In genomic region chr17:83194761-83195329, GRCh38 we compare ENCODE assay signal across 10 cellular contexts.
DNase-seq lines count a peak whose midpoint lies in the region; ATAC-seq and TF ChIP-seq lines count a peak whose summit lies in the region.
"Had no signal": no experiment of that assay in that cellular context is flagged by ENCODE, and none has a peak within 500 bp of the region (broad histone marks: within the 10 kb centered on the region; RNA-seq: fewer than 3 reads in every experiment).

No MANE protein-coding gene starts in this region.

- TF ChIP-seq CTCF in RWPE1 (conservative IDR thresholded peaks at IDR 0.05; ENCODE audit: low read depth) = no peak
- no peak for TF ChIP-seq CTCF in fibroblast of mammary gland (conservative IDR thresholded peaks at IDR 0.05; ENCODE audit: control insufficient read depth, insufficient read depth, low read depth, low read length)
- no peak for TF ChIP-seq CTCF in psoas muscle (IDR thresholded peaks at IDR 0.05)

- H3K4me3 ChIP-seq in fibroblast of mammary gland (ENCODE audit: control insufficient read depth, low read depth, low read length) (no peak overlapping the region), psoas muscle (no peak overlapping the region)

- H3K27ac ChIP-seq in RWPE1 = peak overlapping the region; percentile 95
- H3K27ac ChIP-seq in psoas muscle = no peak overlapping the region
- H3K27ac ChIP-seq: parathyroid adenoma had no signal

- H3K4me1 ChIP-seq in psoas muscle = peaks cover 20% of the 10 kb centered on the region

- CTCF ChIA-PET in RWPE1 (lab: Yijun Ruan, JAX) = no interaction called here

- peak; percentile 48 for DNase-seq in CD1c-positive myeloid dendritic cell (ENCODE audit: extremely low spot score)
- no peak for DNase-seq in RWPE1 (ENCODE audit: low spot score)
- peak; percentile 52 for DNase-seq in fibroblast of mammary gland (ENCODE audit: low read depth)
- DNase-seq in psoas muscle = peak; percentile 29 to 57
- DNase-seq in T-helper 1 cell = no peak
- no peak for DNase-seq in pons (ENCODE audit: low spot score)
- DNase-seq in DMS153 treated with DMSO at 0.1 percent for 48 hours (lab: John Stamatoyannopoulos, UW; ENCODE audit: unreplicated experiment) = no peak
- DNase-seq in anterior cingulate cortex (lab: John Stamatoyannopoulos, UW) = no peak
- DNase-seq: NCI-H1105 treated with DMSO at 0.1 percent for 48 hours had no signal

- intact Hi-C loops in psoas muscle (cut with DNase I) = no loop called here

- POLR2A ChIA-PET in RWPE1 (lab: Yijun Ruan, JAX; ENCODE audit: low non-redundant PET) = no interaction called here

- no peak for ATAC-seq in psoas muscle

- peaks cover 0 to 8% (median 2%) of the 10 kb centered on the region in 3 donors for H3K27me3 ChIP-seq in psoas muscle (ENCODE audit: insufficient read depth in 3 of 3, low read length in 2 of 3)

- no peaks in the 10 kb centered on the region for H3K9me3 ChIP-seq in psoas muscle

- no peaks in the 10 kb centered on the region for H3K36me3 ChIP-seq in psoas muscle (ENCODE audit: insufficient read depth in 1 of 2, low read depth in 1 of 2)

- WGBS in psoas muscle, 3 donors = 88 to 92% (median 91%) methylated on average over 24 of the region's 24 CpGs

Comparison
In these comparisons a context has a peak if more than half of its experiments do, and no peak if none do; other contexts are left out.
1. DNase-seq: peak in CD1c-positive myeloid dendritic cell (single experiment), fibroblast of mammary gland (single experiment) and psoas muscle (2 of 2); none in RWPE1 (single experiment), T-helper 1 cell (0 of 5), pons (single experiment), DMS153 treated with DMSO at 0.1 percent for 48 hours (single experiment) and anterior cingulate cortex (0 of 58).